In the genomic region with DNA sequence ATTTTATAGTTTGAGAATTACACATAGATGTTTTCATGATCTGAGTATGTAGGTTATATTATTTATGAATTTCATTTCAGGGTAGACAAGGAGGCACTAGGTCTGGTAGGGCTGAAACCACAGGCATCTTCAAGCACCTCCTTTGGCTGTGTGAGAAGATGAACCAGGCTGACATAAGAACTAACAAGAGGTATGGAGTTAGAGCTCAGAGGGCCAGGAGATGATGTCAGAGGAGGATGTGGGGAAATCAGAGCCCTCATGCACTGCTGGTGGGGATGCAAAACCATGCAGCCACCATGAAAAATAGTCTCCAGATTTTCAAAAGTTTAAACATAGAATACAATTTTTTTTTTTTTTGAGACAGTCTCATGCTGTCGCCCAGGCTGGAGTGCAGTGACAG, we compare ENCODE assay signal across 1 cellular context.
TF ChIP-seq lines count a peak whose summit lies in the region.

No MANE protein-coding gene starts in this region.

TF ChIP-seq in SK-N-SH treated with all-trans-retinoic acid at 6 μM for 48 hours, 23 proteins besides CTCF, POLR2A, EP300 and RAD21 (continued from another document):
- TF ChIP-seq ZNF565 (CRISPR knock-in tag; conservative IDR thresholded peaks at IDR 0.05; ENCODE audit: low read depth), result no peak
- TF ChIP-seq ZNF8 (CRISPR knock-in tag; IDR thresholded peaks at IDR 0.05), result no peak
